ENCODE assay signal across 13 cellular contexts in genomic region chr20:57250607-57251343, GRCh38. TPM values are rescaled to one million over a fixed set of nuclear protein-coding genes. Genes with fewer than 3 reads are reported as not detected.
DNase-seq lines count a peak whose midpoint lies in the region; ATAC-seq lines count a peak whose summit lies in the region.
"Had no signal": no experiment of that assay in that cellular context is flagged by ENCODE, and none has a peak within 500 bp of the region (broad histone marks: within the 10 kb centered on the region; RNA-seq: fewer than 3 reads in every experiment).

No MANE protein-coding gene starts in this region.

- H3K27me3 ChIP-seq in trophoblast cell (ENCODE audit: insufficient read depth, low read length) = no peaks in the 10 kb centered on the region
- H3K27me3 ChIP-seq: suprapubic skin had no signal

- peaks cover 2% of the 10 kb centered on the region for H3K79me2 ChIP-seq in trophoblast cell (ENCODE audit: control insufficient read depth, insufficient read depth, low read length, poor library complexity)

- H2AFZ ChIP-seq in trophoblast cell (ENCODE audit: insufficient read depth, low read length, poor library complexity) = no peak overlapping the region

- H3K36me3 ChIP-seq in trophoblast cell (ENCODE audit: control insufficient read depth in 1 of 2, insufficient read depth in 2 of 2, low read length in 2 of 2) = peaks cover 0 to 1% of the 10 kb centered on the region in 2 experiments
- H3K36me3 ChIP-seq: suprapubic skin had no signal

- H3K4me3 Mint-ChIP-seq in activated CD4-positive, alpha-beta T cell treated with anti-CD3 and anti-CD28 coated beads, Interleukin-2, amount 10 ng/mL, durations not matched to agents 24 days and 14 days = no peak overlapping the region
- H3K4me3 Mint-ChIP-seq in activated naive CD8-positive, alpha-beta T cell treated with anti-CD3 and anti-CD28 coated beads, Interleukin-2, amount 50 U/mL, for 24 hours = no peak overlapping the region

- no peak overlapping the region for H3K14ac ChIP-seq in trophoblast cell (ENCODE audit: low read length)

- no peak overlapping the region for H3K27ac Mint-ChIP-seq in activated CD4-positive, alpha-beta T cell treated with anti-CD3 and anti-CD28 coated beads, Interleukin-2, amount 10 ng/mL, durations not matched to agents 24 days and 14 days
- H3K27ac Mint-ChIP-seq in activated naive CD8-positive, alpha-beta T cell treated with anti-CD3 and anti-CD28 coated beads, Interleukin-2, amount 50 U/mL, for 24 hours = no peak overlapping the region

- no peaks in the 10 kb centered on the region for H3K36me3 Mint-ChIP-seq in activated CD4-positive, alpha-beta T cell treated with anti-CD3 and anti-CD28 coated beads, Interleukin-2, amount 10 ng/mL, durations not matched to agents 24 days and 14 days (ENCODE audit: low read depth)
- no peaks in the 10 kb centered on the region for H3K36me3 Mint-ChIP-seq in activated naive CD8-positive, alpha-beta T cell treated with anti-CD3 and anti-CD28 coated beads, Interleukin-2, amount 50 U/mL, for 24 hours (ENCODE audit: low read depth)

- no peak overlapping the region for H4K8ac ChIP-seq in trophoblast cell (ENCODE audit: low read depth, low read length)

- no CpG with 5 or more reads among the region's 15 CpGs for WGBS in trophoblast cell (ENCODE audit: extremely low coverage, insufficient coverage, insufficient read length)

- no peak overlapping the region for H3K27ac ChIP-seq in trophoblast cell (ENCODE audit: low read depth, low read length)
- H3K27ac ChIP-seq: suprapubic skin had no signal

- no peaks in the 10 kb centered on the region for H3K9me3 Mint-ChIP-seq in activated CD4-positive, alpha-beta T cell treated with anti-CD3 and anti-CD28 coated beads, Interleukin-2, amount 10 ng/mL, durations not matched to agents 24 days and 14 days
- H3K9me3 Mint-ChIP-seq in activated naive CD8-positive, alpha-beta T cell treated with anti-CD3 and anti-CD28 coated beads, Interleukin-2, amount 50 U/mL, for 24 hours = no peaks in the 10 kb centered on the region

- ATAC-seq in activated naive CD8-positive, alpha-beta T cell treated with anti-CD3 and anti-CD28 coated beads, Interleukin-2, amount 50 U/mL, for 24 hours = peak; percentile 72
- ATAC-seq in HG03460 (IDR thresholded peaks at IDR 0.05; ENCODE audit: unreplicated experiment) = no peak

- no peak overlapping the region for H4K91ac ChIP-seq in trophoblast cell (ENCODE audit: low read depth, low read length)

- no peak overlapping the region for H4K12ac ChIP-seq in trophoblast cell (ENCODE audit: low read depth, low read length)

- peak overlapping the region; percentile 4 for H3K4me3 ChIP-seq in trophoblast cell (ENCODE audit: low read depth, low read length)
- H3K4me3 ChIP-seq: suprapubic skin had no signal

- intact Hi-C loops in activated CD4-positive, alpha-beta T cell treated with anti-CD3 and anti-CD28 coated beads, Interleukin-2, amount 10 ng/mL, durations not matched to agents 24 days and 14 days (cut with micrococcal nuclease) = loop anchor here (2.0 kb wide), 1 partner anchor 14 kb away; no protein-coding TSS in a partner anchor

- H3K27me3 Mint-ChIP-seq in activated CD4-positive, alpha-beta T cell treated with anti-CD3 and anti-CD28 coated beads, Interleukin-2, amount 10 ng/mL, durations not matched to agents 24 days and 14 days = peaks cover 2% of the 10 kb centered on the region
- H3K27me3 Mint-ChIP-seq in activated naive CD8-positive, alpha-beta T cell treated with anti-CD3 and anti-CD28 coated beads, Interleukin-2, amount 50 U/mL, for 24 hours = peaks cover 16% of the 10 kb centered on the region

- peaks cover 23 to 25% of the 10 kb centered on the region in 2 experiments for H3K4me1 ChIP-seq in trophoblast cell (ENCODE audit: control insufficient read depth in 1 of 2, insufficient read depth in 2 of 2, low read length in 2 of 2)

- H3K9ac ChIP-seq in trophoblast cell (ENCODE audit: low read length) = no peak overlapping the region

- H2BK5ac ChIP-seq in trophoblast cell (ENCODE audit: low read depth, low read length, poor library complexity) = no peak overlapping the region

- H3K23ac ChIP-seq in trophoblast cell (ENCODE audit: low read length) = no peak overlapping the region

- H3K4me2 ChIP-seq in trophoblast cell (ENCODE audit: low read length) = no peak overlapping the region

- H2AK5ac ChIP-seq in trophoblast cell (ENCODE audit: low read length) = no peak overlapping the region

- H3K18ac ChIP-seq in trophoblast cell (ENCODE audit: low read length) = no peak overlapping the region

- H3K79me1 ChIP-seq in trophoblast cell (ENCODE audit: low read length) = no peaks in the 10 kb centered on the region

- peaks cover 7% of the 10 kb centered on the region for H3K4me1 Mint-ChIP-seq in activated CD4-positive, alpha-beta T cell treated with anti-CD3 and anti-CD28 coated beads, Interleukin-2, amount 10 ng/mL, durations not matched to agents 24 days and 14 days
- peaks cover 10% of the 10 kb centered on the region for H3K4me1 Mint-ChIP-seq in activated naive CD8-positive, alpha-beta T cell treated with anti-CD3 and anti-CD28 coated beads, Interleukin-2, amount 50 U/mL, for 24 hours

- no peak overlapping the region for H3K4ac ChIP-seq in trophoblast cell (ENCODE audit: low read depth, low read length)

- no peak overlapping the region for H2BK12ac ChIP-seq in trophoblast cell (ENCODE audit: low read length)

- DNase-seq in activated CD4-positive, alpha-beta T cell treated with anti-CD3 and anti-CD28 coated beads, Interleukin-2, amount 10 ng/mL, durations not matched to agents 24 days and 14 days = peak; percentile 61
- DNase-seq in activated CD4-positive, alpha-beta T cell treated with anti-CD3 and anti-CD28 coated beads, Interleukin-2, amount 50 U/mL, for 48 hours = no peak
- DNase-seq in NCI-H69 (lab: John Stamatoyannopoulos, UW) (peak; percentile 55), trophoblast cell (no peak), DMS153 (lab: John Stamatoyannopoulos, UW) (no peak), UCSD-AML1 (lab: John Stamatoyannopoulos, UW; ENCODE audit: unreplicated experiment) (no peak)
- DNase-seq in activated naive CD8-positive, alpha-beta T cell treated with anti-CD3 and anti-CD28 coated beads, Interleukin-2, amount 50 U/mL, for 24 hours = peak; percentile 18
- DNase-seq: ACHN; NCI-H187; stimulated activated CD4-positive, alpha-beta T cell treated with anti-CD3 and anti-CD28 coated beads, Interleukin-4, amount 100 ng/mL, for 24 hours had no signal

- H3K9me3 ChIP-seq in trophoblast cell (ENCODE audit: insufficient read depth, low read depth, low read length) = peaks cover 2% of the 10 kb centered on the region
- H3K9me3 ChIP-seq: suprapubic skin had no signal

- no peak overlapping the region for H2BK120ac ChIP-seq in trophoblast cell (ENCODE audit: insufficient read depth, low read length, poor library complexity)

RNA-seq across cellular contexts. Expression of gene BMP7, which starts 15.7 kb away (rescaled TPM):
- 0.07 TPM in 1 of 2 replicates, not detected in the other for total RNA-seq in activated CD4-positive, alpha-beta T cell treated with anti-CD3 and anti-CD28 coated beads, Interleukin-2, amount 10 ng/mL, durations not matched to agents 24 days and 14 days
- 13.5 and 14.2 TPM in 2 replicates for polyA plus RNA-seq in trophoblast cell (2013)
- total RNA-seq: liver had no signal
- polyA plus RNA-seq: liver had no signal

Comparison
In these comparisons a context has a peak if more than half of its experiments do, and no peak if none do; other contexts are left out.
1. DNase-seq: peak in activated CD4-positive, alpha-beta T cell treated with anti-CD3 and anti-CD28 coated beads, Interleukin-2, amount 10 ng/mL, durations not matched to agents 24 days and 14 days (single experiment), NCI-H69 (single experiment) and activated naive CD8-positive, alpha-beta T cell treated with anti-CD3 and anti-CD28 coated beads, Interleukin-2, amount 50 U/mL, for 24 hours (single experiment); none in activated CD4-positive, alpha-beta T cell treated with anti-CD3 and anti-CD28 coated beads, Interleukin-2, amount 50 U/mL, for 48 hours (0 of 2), trophoblast cell (0 of 2), DMS153 (single experiment) and UCSD-AML1 (single experiment).